In genomic region chr17:63434951-63435571, GRCh38 we compare ENCODE assay signal across 1 cellular context.
TF ChIP-seq lines count a peak whose summit lies in the region.

No MANE protein-coding gene starts in this region.

TF ChIP-seq in GM23338, 12 proteins besides CTCF, POLR2A, EP300 and RAD21 (continued from another document):
- TF ChIP-seq ETS1 (IDR thresholded peaks at IDR 0.05) (no peak), EZH2 (IDR thresholded peaks at IDR 0.05; ENCODE audit: low read depth, unreplicated experiment) (no peak), POLR2AphosphoS5 (IDR thresholded peaks at IDR 0.05; ENCODE audit: low read depth) (no peak), JUNB (IDR thresholded peaks at IDR 0.05; ENCODE audit: unreplicated experiment) (no peak)
TF ChIP-seq in GM23338: peak in this region for 0.
